14 cellular contexts compared by ENCODE assay signal in genomic region chr15:38217788-38218609, GRCh38. TPM values are rescaled to one million over a fixed set of nuclear protein-coding genes. Genes with fewer than 3 reads are reported as not detected.
DNase-seq lines count a peak whose midpoint lies in the region; TF ChIP-seq lines count a peak whose summit lies in the region.
"Had no signal": no experiment of that assay in that cellular context is flagged by ENCODE, and none has a peak within 500 bp of the region (broad histone marks: within the 10 kb centered on the region; RNA-seq: fewer than 3 reads in every experiment).

No MANE protein-coding gene starts in this region.

- H3K79me2 ChIP-seq in KMS-11 (ENCODE audit: insufficient read depth, low read depth) (no peaks in the 10 kb centered on the region), PC-9 (ENCODE audit: low read depth) (no peaks in the 10 kb centered on the region), smooth muscle cell (ENCODE audit: low read depth) (no peaks in the 10 kb centered on the region)

- H3F3A ChIP-seq in PC-9 (ENCODE audit: insufficient read depth, low read depth) (peaks cover 13% of the 10 kb centered on the region; the same call in 1 of the 2 replicates), smooth muscle cell (ENCODE audit: low read depth) (peaks cover 16% of the 10 kb centered on the region)

- H3K27ac ChIP-seq in KMS-11 (peak overlapping the region; percentile 70), PC-9 (peak overlapping the region; percentile 64), smooth muscle cell (ENCODE audit: low read depth) (peak overlapping the region; percentile 27)

- no peaks in the 10 kb centered on the region for H4K20me1 ChIP-seq in KMS-11 (ENCODE audit: insufficient read depth)
- no peaks in the 10 kb centered on the region for H4K20me1 ChIP-seq in PC-9 (ENCODE audit: insufficient read depth)
- no peaks in the 10 kb centered on the region for H4K20me1 ChIP-seq in smooth muscle cell (ENCODE audit: low read depth)

- POLR2A ChIA-PET in PC-9 (lab: Charles Lee; ENCODE audit: unreplicated experiment), result interaction anchor here (0.7 kb wide), 1 partner anchor 86 kb away, joined by 3 read pairs; no protein-coding TSS in a partner anchor

- no TSS peak for BruUV-seq in PC-9 (replicated peaks; lab: Mats Ljungman, UMichigan)

- no peak overlapping the region for H3K4me3 ChIP-seq in KMS-11 (IDR thresholded peaks at IDR 0.05; ENCODE audit: insufficient read depth, low read depth, low read length)
- no peak overlapping the region for H3K4me3 ChIP-seq in PC-9
- H3K4me3 ChIP-seq in fibroblast of pulmonary artery (replicated peaks; ENCODE audit: low read depth, low read length), result no peak overlapping the region
- H3K4me3 ChIP-seq in smooth muscle cell, result no peak overlapping the region

- H3K36me3 Mint-ChIP-seq in T-helper 2 cell treated with Interferon-gamma antibody and Interleukin-4, amounts not matched to agents 5 μg/mL and 100 μg/mL, for 36 hours (ENCODE audit: low read depth), result no peaks in the 10 kb centered on the region

- CTCF ChIA-PET in PC-9 (lab: Charles Lee), result no interaction called here

- peaks cover 15% of the 10 kb centered on the region for H3K27me3 Mint-ChIP-seq in T-helper 2 cell treated with Interferon-gamma antibody and Interleukin-4, amounts not matched to agents 5 μg/mL and 100 μg/mL, for 36 hours (ENCODE audit: low read depth)
- H3K27me3 Mint-ChIP-seq: progenitor cell of endocrine pancreas had no signal

- TF ChIP-seq CTCF in KMS-11 (conservative IDR thresholded peaks at IDR 0.05; ENCODE audit: low read depth, low read length), result no peak
- TF ChIP-seq CTCF in PC-9 (conservative IDR thresholded peaks at IDR 0.05), result no peak
- TF ChIP-seq CTCF in fibroblast of pulmonary artery (IDR thresholded peaks at IDR 0.05; ENCODE audit: low read length, missing control alignments), result no peak
- no peak for TF ChIP-seq CTCF in smooth muscle cell (IDR thresholded peaks at IDR 0.05; ENCODE audit: borderline replicate concordance, insufficient read depth, poor library complexity, severe bottlenecking)

- H3K9me3 Mint-ChIP-seq in T-helper 2 cell treated with Interferon-gamma antibody and Interleukin-4, amounts not matched to agents 5 μg/mL and 100 μg/mL, for 36 hours, result no peaks in the 10 kb centered on the region

- H3K27me3 ChIP-seq in KMS-11 (ENCODE audit: insufficient read depth, low read depth) (no peaks in the 10 kb centered on the region), PC-9 (ENCODE audit: insufficient read depth, low read depth) (no peaks in the 10 kb centered on the region), smooth muscle cell (ENCODE audit: low read depth) (no peaks in the 10 kb centered on the region)

- H3K9me3 ChIP-seq in PC-9 (ENCODE audit: insufficient read depth, low read depth) (no peaks in the 10 kb centered on the region), smooth muscle cell (replicated peaks; ENCODE audit: low read depth) (no peaks in the 10 kb centered on the region)

- H3K4me3 Mint-ChIP-seq in T-helper 2 cell treated with Interferon-gamma antibody and Interleukin-4, amounts not matched to agents 5 μg/mL and 100 μg/mL, for 36 hours, result no peak overlapping the region

- peaks cover 66% of the 10 kb centered on the region for H3K4me1 ChIP-seq in KMS-11 (ENCODE audit: low read depth, poor library complexity, severe bottlenecking)
- H3K4me1 ChIP-seq in PC-9 (replicated peaks; ENCODE audit: insufficient read depth), result peaks cover 33% of the 10 kb centered on the region
- peaks cover 10% of the 10 kb centered on the region for H3K4me1 ChIP-seq in smooth muscle cell (ENCODE audit: low read depth)

- WGBS in smooth muscle cell (ENCODE audit: low lambda C conversion rate), result 65% methylated on average over 3 of the region's 3 CpGs

- H2AFZ ChIP-seq in KMS-11 (ENCODE audit: low read depth), result peak overlapping the region; percentile 77
- no peak overlapping the region for H2AFZ ChIP-seq in PC-9
- no peak overlapping the region for H2AFZ ChIP-seq in smooth muscle cell (ENCODE audit: low read depth)

- intact Hi-C loops in PC-9 (cut with micrococcal nuclease; ENCODE audit: unreplicated experiment), result no loop called here

- DNase-seq in PC-9 (peak in 1 of 2 experiments; percentile 81), fibroblast of pulmonary artery (ENCODE audit: low read depth) (peak; percentile 30), smooth muscle cell (lab: John Stamatoyannopoulos, UW; ENCODE audit: unreplicated experiment) (no peak), HuH-7 (ENCODE audit: low spot score) (no peak)
- DNase-seq in activated CD4-positive, CD25-positive, alpha-beta regulatory T cell treated with anti-CD3 and anti-CD28 coated beads, Interleukin-2, amount 50 U/mL, for 72 hours, result no peak
- no peak for DNase-seq in T-helper 2 cell treated with Interferon-gamma antibody and Interleukin-4, amounts not matched to agents 5 μg/mL and 100 μg/mL, for 36 hours (ENCODE audit: low spot score)
- DNase-seq: activated CD4-positive, alpha-beta T cell treated with anti-CD3 and anti-CD28 coated beads for 48 hours; hippocampal formation; mesendoderm; NCI-H446 treated with DMSO at 0.1 percent for 48 hours; stimulated activated CD4-positive, alpha-beta T cell treated with anti-CD3 and anti-CD28 coated beads, Interleukin-2, amount 100 ng/mL, for 24 hours; stimulated activated naive CD8-positive, alpha-beta T cell treated with anti-CD3 and anti-CD28 coated beads, Interleukin-15, Interleukin-2, amounts not matched to agents 100 U/mL and 50 U/mL, for 24 hours had no signal

- H3K36me3 ChIP-seq in KMS-11 (ENCODE audit: insufficient read depth) (no peaks in the 10 kb centered on the region), PC-9 (ENCODE audit: low read depth) (no peaks in the 10 kb centered on the region), smooth muscle cell (ENCODE audit: low read depth) (no peaks in the 10 kb centered on the region)

- H3K9ac ChIP-seq in KMS-11, result peak overlapping the region; percentile 48; the same call in 1 of the 2 replicates
- H3K9ac ChIP-seq in smooth muscle cell (ENCODE audit: low read depth), result no peak overlapping the region

- H3K4me2 ChIP-seq in KMS-11, result peak overlapping the region; percentile 72
- peak overlapping the region; percentile 11 for H3K4me2 ChIP-seq in PC-9
- H3K4me2 ChIP-seq in smooth muscle cell, result peak overlapping the region; percentile 49

- peaks cover 2% of the 10 kb centered on the region for H3K4me1 Mint-ChIP-seq in T-helper 2 cell treated with Interferon-gamma antibody and Interleukin-4, amounts not matched to agents 5 μg/mL and 100 μg/mL, for 36 hours (ENCODE audit: low read depth)

- no peaks in the 10 kb centered on the region for H3K9me2 ChIP-seq in PC-9 (ENCODE audit: insufficient read depth)

- no peak overlapping the region for H3K27ac Mint-ChIP-seq in T-helper 2 cell treated with Interferon-gamma antibody and Interleukin-4, amounts not matched to agents 5 μg/mL and 100 μg/mL, for 36 hours
- H3K27ac Mint-ChIP-seq: progenitor cell of endocrine pancreas had no signal

RNA-seq across cellular contexts. Expression of gene SPRED1, which starts 34.6 kb away (rescaled TPM):
- total RNA-seq in PC-9 (2021), result 16.5 and 21.3 TPM in 2 replicates
- 53.0 and 56.5 TPM in 2 replicates for total RNA-seq in smooth muscle cell
- 15.6 and 22.2 TPM in 2 replicates for polyA plus RNA-seq in smooth muscle cell

Comparison
In these comparisons a context has a peak if more than half of its experiments do, and no peak if none do; other contexts are left out.
1. H3K4me2 ChIP-seq: peak in every context shown above with its lines; median percentile 72 in KMS-11; 49 in smooth muscle cell; 11 in PC-9.